ENCODE assay signal across 1 cellular context in the genomic region with DNA sequence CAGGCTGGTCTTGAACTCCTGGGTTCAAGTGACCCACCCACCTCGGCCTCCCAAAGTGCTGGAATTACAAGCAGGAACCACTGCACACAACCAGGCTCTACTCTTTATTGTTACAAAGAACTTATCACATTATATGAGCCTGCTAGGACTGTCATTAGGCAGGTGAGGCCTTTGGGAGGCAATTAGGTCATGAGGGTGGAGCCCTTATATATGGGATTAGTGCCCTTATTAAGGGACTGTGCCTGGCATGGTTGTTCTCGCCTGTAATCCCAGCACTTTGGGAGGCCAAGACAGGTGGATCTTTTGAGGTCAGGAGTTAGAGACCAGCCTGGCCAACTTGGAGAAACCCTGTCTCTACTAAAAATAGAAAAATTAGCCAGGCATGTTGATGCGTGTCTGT.
A peak's percentile ranks its signal among the peaks of the same experiment; 100 is the strongest.
TF ChIP-seq lines count a peak whose summit lies in the region.

No MANE protein-coding gene starts in this region.

TF ChIP-seq in HepG2, 621 proteins besides CTCF, POLR2A, EP300 and RAD21:
- TF ChIP-seq ZNF264 (CRISPR knock-in tag; IDR thresholded peaks at IDR 0.05) (peak; percentile 99), ZNF142 (CRISPR knock-in tag; IDR thresholded peaks at IDR 0.05) (no peak)
TF ChIP-seq in HepG2: peak in this region for 1.
